ENCODE assay signal across 8 cellular contexts in the genomic region with DNA sequence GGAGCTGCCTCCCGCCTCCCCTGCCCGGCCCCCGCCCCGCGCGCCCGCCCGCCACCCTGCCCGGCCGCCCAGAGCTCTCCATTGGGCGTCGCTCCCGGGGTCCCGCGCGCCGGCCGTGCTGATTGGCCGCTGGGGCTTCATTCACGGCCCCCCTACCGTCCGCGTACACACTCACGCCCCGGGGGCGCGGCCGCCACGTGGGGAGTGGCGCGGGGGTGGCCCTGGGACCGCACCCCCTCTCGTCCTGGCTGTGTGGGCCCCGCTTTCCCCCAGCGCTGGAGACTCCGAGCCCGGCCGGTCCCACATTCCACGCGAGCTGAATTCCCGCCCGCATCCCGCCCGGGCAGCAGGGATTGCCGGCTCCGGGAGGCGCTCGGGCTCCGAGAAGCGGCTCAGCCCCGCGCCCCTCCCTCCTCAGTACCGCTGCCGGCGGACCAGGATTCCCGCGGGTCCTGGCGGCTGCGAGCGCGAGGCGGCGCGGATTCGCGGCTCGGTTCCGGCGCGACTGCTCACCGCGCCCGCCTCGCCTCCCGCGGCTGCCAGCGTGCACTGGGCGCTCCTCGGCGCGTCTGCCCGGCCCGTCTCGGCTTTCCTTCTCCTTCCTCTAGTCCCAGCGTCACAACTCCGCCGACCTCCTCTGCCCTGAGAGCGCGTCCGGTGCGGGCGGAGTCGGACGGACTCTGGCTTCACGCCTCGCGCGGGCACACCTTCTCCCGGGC. TPM values are rescaled to one million over a fixed set of nuclear protein-coding genes. Genes with fewer than 3 reads are reported as not detected.
A peak's percentile ranks its signal among the peaks of the same experiment; 100 is the strongest.
DNase-seq lines count a peak whose midpoint lies in the region; ATAC-seq, FAIRE-seq and TF ChIP-seq lines count a peak whose summit lies in the region.

No MANE protein-coding gene starts in this region.

- TF ChIP-seq CTCF in D721Med (IDR thresholded peaks at IDR 0.05; ENCODE audit: insufficient read depth, missing control alignments) (no peak), astrocyte of the cerebellum (IDR thresholded peaks at IDR 0.05; ENCODE audit: low read depth, low read length, missing control alignments) (no peak)

- no peak for FAIRE-seq in D721Med (lab: Jason Lieb, UNC)

- in situ Hi-C loops in astrocyte of the cerebellum (cut with HindIII; ENCODE audit: low sequenced_read_pairs): no loop called here

- ATAC-seq in GM21723 (IDR thresholded peaks at IDR 0.05; ENCODE audit: unreplicated experiment): peak; percentile 54

- peak overlapping the region; percentile 44 for H3K4me3 ChIP-seq in astrocyte of the cerebellum (ENCODE audit: low read depth, low read length)

- DNase-seq in D721Med (ENCODE audit: insufficient read length, low spot score): peak; percentile 85
- peak; percentile 75 for DNase-seq in LHCN-M2 (ENCODE audit: low read depth)
- DNase-seq in T-helper 22 cell (ENCODE audit: low read depth): peak; percentile 73
- DNase-seq in astrocyte of the cerebellum (ENCODE audit: low read depth): no peak
- peak; percentile 81 to 91 for DNase-seq in hippocampal formation (lab: John Stamatoyannopoulos, UW)
- peak; percentile 92 for DNase-seq in retina
- DNase-seq in RKO (ENCODE audit: low spot score): no peak

RNA-seq across cellular contexts. Expression of a gene that starts 0.5 kb away (rescaled TPM):
- not detected in 2 replicates for total RNA-seq in LHCN-M2 (2014; rRNA removed)
- polyA plus RNA-seq in LHCN-M2 (2012): 0.04 TPM

RNA-seq across cellular contexts. Expression of a gene that starts 34.5 kb away (rescaled TPM):
- 100 and 107 TPM in 2 replicates for total RNA-seq in LHCN-M2 (2014; rRNA removed)
- 33.8 TPM for polyA plus RNA-seq in LHCN-M2 (2012)

RNA-seq across cellular contexts. Expression of a gene that starts 41.7 kb away (rescaled TPM):
- total RNA-seq in LHCN-M2 (2014; rRNA removed): 37.3 and 39.0 TPM in 2 replicates
- 51.4 TPM for polyA plus RNA-seq in LHCN-M2 (2012)

RNA-seq across cellular contexts. Expression of a gene that starts 57.2 kb away (rescaled TPM):
- 86.7 and 96.1 TPM in 2 replicates for total RNA-seq in LHCN-M2 (2014; rRNA removed)
- 63.9 TPM for polyA plus RNA-seq in LHCN-M2 (2012)

Comparison
In these comparisons a context has a peak if more than half of its experiments do, and no peak if none do; other contexts are left out.
1. DNase-seq: peak in D721Med (single experiment), LHCN-M2 (single experiment), T-helper 22 cell (single experiment), hippocampal formation (2 of 2) and retina (single experiment); none in astrocyte of the cerebellum (single experiment) and RKO (single experiment).